1 cellular context compared by ENCODE assay signal in the genomic region with DNA sequence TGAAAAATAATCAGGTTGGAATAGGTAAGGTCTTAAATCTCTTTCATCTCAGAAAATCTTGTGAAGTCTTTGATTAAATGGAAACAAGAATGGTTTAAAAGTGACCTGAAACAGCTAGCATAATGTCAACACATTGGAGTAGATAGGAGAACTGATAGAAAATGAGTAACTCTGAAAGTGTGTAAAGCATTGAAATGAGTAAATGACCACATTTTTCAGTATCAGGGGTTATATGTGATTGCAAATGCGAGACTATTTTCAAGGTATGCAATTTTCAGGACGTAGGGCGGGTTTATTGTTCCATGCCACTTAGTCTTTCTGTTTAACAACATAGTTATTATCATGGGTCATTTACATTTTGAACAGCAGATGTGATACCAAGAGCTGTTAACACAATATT.
TF ChIP-seq lines count a peak whose summit lies in the region.

No MANE protein-coding gene starts in this region.

TF ChIP-seq in GM12878, 131 proteins besides CTCF, POLR2A, EP300 and RAD21 (continued from another document and continues in another):
- TF ChIP-seq, protein P1, sequence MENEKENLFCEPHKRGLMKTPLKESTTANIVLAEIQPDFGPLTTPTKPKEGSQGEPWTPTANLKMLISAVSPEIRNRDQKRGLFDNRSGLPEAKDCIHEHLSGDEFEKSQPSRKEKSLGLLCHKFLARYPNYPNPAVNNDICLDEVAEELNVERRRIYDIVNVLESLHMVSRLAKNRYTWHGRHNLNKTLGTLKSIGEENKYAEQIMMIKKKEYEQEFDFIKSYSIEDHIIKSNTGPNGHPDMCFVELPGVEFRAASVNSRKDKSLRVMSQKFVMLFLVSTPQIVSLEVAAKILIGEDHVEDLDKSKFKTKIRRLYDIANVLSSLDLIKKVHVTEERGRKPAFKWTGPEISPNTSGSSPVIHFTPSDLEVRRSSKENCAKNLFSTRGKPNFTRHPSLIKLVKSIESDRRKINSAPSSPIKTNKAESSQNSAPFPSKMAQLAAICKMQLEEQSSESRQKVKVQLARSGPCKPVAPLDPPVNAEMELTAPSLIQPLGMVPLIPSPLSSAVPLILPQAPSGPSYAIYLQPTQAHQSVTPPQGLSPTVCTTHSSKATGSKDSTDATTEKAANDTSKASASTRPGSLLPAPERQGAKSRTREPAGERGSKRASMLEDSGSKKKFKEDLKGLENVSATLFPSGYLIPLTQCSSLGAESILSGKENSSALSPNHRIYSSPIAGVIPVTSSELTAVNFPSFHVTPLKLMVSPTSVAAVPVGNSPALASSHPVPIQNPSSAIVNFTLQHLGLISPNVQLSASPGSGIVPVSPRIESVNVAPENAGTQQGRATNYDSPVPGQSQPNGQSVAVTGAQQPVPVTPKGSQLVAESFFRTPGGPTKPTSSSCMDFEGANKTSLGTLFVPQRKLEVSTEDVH (IDR thresholded peaks at IDR 0.05; ENCODE audit: low read depth, partially characterized antibody) = no peak
- TF ChIP-seq RCOR1 (conservative IDR thresholded peaks at IDR 0.05; ENCODE audit: low read depth, low read length) (no peak), FOXM1 (IDR thresholded peaks at IDR 0.05; ENCODE audit: low read depth, low read length) (peak; percentile 73; the same call in 1 of the 2 replicates), POLR2AphosphoS5 (IDR thresholded peaks at IDR 0.05; ENCODE audit: low read length) (no peak), FOS (IDR thresholded peaks at IDR 0.05; ENCODE audit: borderline replicate concordance, extremely low read depth, insufficient read length) (no peak), CHD2 (IDR thresholded peaks at IDR 0.05; ENCODE audit: borderline replicate concordance, low read depth, low read length) (no peak), PML (IDR thresholded peaks at IDR 0.05; ENCODE audit: low read length) (no peak), PAX5 (IDR thresholded peaks at IDR 0.05; ENCODE audit: borderline replicate concordance, low read depth, low read length) (no peak), TCF12 (IDR thresholded peaks at IDR 0.05; ENCODE audit: low read depth, low read length) (no peak), SMAD5 (IDR thresholded peaks at IDR 0.05; ENCODE audit: low read depth) (no peak), TBL1XR1 (IDR thresholded peaks at IDR 0.05; ENCODE audit: low read depth, low read length) (no peak), NR2C2 (IDR thresholded peaks at IDR 0.05; ENCODE audit: borderline replicate concordance, control insufficient read depth, insufficient read length, low read depth) (no peak), NR2F1 (conservative IDR thresholded peaks at IDR 0.05) (no peak), ZNF207 (IDR thresholded peaks at IDR 0.05; ENCODE audit: borderline replicate concordance) (no peak), SMAD1 (IDR thresholded peaks at IDR 0.05; ENCODE audit: low read depth, partially characterized antibody) (no peak), ATF7 (IDR thresholded peaks at IDR 0.05; ENCODE audit: low read depth) (no peak), RB1 (IDR thresholded peaks at IDR 0.05; ENCODE audit: borderline replicate concordance) (no peak), BMI1 (IDR thresholded peaks at IDR 0.05; ENCODE audit: borderline replicate concordance) (no peak), IKZF2 (IDR thresholded peaks at IDR 0.05) (peak in 1 of 2 experiments; percentile 17; a peak in 1 of 4 replicates), CHD1 (IDR thresholded peaks at IDR 0.05; ENCODE audit: low read depth, low read length) (no peak), TCF3 (IDR thresholded peaks at IDR 0.05; ENCODE audit: borderline replicate concordance, insufficient read depth, low read depth, low read length) (no peak), SMC3 (IDR thresholded peaks at IDR 0.05; ENCODE audit: borderline replicate concordance, low read length) (no peak), TARDBP (IDR thresholded peaks at IDR 0.05; ENCODE audit: borderline replicate concordance) (no peak), BCL11A (IDR thresholded peaks at IDR 0.05; ENCODE audit: low read depth, low read length) (peak; percentile 58; the same call in 1 of the 2 replicates), SREBF2 (IDR thresholded peaks at IDR 0.05; ENCODE audit: low read length) (no peak), ZNF274 (IDR thresholded peaks at IDR 0.05; ENCODE audit: insufficient read depth, insufficient read length) (no peak), MTA2 (IDR thresholded peaks at IDR 0.05; ENCODE audit: low read depth) (no peak), TCF7 (IDR thresholded peaks at IDR 0.05; ENCODE audit: borderline replicate concordance) (0 out of 2 replicates have a peak, but pooled peaks have one; percentile 27), HDGF (IDR thresholded peaks at IDR 0.05) (no peak), SMARCA5 (IDR thresholded peaks at IDR 0.05) (no peak), CBX3 (IDR thresholded peaks at IDR 0.05; ENCODE audit: borderline replicate concordance, low read depth) (no peak), SRF (IDR thresholded peaks at IDR 0.05; ENCODE audit: low read depth in 2 of 2, low read length in 2 of 2) (no peak)
- TF ChIP-seq, protein P2, sequence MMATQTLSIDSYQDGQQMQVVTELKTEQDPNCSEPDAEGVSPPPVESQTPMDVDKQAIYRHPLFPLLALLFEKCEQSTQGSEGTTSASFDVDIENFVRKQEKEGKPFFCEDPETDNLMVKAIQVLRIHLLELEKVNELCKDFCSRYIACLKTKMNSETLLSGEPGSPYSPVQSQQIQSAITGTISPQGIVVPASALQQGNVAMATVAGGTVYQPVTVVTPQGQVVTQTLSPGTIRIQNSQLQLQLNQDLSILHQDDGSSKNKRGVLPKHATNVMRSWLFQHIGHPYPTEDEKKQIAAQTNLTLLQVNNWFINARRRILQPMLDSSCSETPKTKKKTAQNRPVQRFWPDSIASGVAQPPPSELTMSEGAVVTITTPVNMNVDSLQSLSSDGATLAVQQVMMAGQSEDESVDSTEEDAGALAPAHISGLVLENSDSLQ (IDR thresholded peaks at IDR 0.05) = no peak
- TF ChIP-seq, protein P3, sequence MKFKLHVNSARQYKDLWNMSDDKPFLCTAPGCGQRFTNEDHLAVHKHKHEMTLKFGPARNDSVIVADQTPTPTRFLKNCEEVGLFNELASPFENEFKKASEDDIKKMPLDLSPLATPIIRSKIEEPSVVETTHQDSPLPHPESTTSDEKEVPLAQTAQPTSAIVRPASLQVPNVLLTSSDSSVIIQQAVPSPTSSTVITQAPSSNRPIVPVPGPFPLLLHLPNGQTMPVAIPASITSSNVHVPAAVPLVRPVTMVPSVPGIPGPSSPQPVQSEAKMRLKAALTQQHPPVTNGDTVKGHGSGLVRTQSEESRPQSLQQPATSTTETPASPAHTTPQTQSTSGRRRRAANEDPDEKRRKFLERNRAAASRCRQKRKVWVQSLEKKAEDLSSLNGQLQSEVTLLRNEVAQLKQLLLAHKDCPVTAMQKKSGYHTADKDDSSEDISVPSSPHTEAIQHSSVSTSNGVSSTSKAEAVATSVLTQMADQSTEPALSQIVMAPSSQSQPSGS (IDR thresholded peaks at IDR 0.05; ENCODE audit: low read length) = peak; percentile 65; the same call in 1 of the 2 replicates
- TF ChIP-seq, protein P4, sequence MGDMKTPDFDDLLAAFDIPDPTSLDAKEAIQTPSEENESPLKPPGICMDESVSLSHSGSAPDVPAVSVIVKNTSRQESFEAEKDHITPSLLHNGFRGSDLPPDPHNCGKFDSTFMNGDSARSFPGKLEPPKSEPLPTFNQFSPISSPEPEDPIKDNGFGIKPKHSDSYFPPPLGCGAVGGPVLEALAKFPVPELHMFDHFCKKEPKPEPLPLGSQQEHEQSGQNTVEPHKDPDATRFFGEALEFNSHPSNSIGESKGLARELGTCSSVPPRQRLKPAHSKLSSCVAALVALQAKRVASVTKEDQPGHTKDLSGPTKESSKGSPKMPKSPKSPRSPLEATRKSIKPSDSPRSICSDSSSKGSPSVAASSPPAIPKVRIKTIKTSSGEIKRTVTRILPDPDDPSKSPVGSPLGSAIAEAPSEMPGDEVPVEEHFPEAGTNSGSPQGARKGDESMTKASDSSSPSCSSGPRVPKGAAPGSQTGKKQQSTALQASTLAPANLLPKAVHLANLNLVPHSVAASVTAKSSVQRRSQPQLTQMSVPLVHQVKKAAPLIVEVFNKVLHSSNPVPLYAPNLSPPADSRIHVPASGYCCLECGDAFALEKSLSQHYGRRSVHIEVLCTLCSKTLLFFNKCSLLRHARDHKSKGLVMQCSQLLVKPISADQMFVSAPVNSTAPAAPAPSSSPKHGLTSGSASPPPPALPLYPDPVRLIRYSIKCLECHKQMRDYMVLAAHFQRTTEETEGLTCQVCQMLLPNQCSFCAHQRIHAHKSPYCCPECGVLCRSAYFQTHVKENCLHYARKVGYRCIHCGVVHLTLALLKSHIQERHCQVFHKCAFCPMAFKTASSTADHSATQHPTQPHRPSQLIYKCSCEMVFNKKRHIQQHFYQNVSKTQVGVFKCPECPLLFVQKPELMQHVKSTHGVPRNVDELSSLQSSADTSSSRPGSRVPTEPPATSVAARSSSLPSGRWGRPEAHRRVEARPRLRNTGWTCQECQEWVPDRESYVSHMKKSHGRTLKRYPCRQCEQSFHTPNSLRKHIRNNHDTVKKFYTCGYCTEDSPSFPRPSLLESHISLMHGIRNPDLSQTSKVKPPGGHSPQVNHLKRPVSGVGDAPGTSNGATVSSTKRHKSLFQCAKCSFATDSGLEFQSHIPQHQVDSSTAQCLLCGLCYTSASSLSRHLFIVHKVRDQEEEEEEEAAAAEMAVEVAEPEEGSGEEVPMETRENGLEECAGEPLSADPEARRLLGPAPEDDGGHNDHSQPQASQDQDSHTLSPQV (IDR thresholded peaks at IDR 0.05) = no peak
- TF ChIP-seq, protein P5, sequence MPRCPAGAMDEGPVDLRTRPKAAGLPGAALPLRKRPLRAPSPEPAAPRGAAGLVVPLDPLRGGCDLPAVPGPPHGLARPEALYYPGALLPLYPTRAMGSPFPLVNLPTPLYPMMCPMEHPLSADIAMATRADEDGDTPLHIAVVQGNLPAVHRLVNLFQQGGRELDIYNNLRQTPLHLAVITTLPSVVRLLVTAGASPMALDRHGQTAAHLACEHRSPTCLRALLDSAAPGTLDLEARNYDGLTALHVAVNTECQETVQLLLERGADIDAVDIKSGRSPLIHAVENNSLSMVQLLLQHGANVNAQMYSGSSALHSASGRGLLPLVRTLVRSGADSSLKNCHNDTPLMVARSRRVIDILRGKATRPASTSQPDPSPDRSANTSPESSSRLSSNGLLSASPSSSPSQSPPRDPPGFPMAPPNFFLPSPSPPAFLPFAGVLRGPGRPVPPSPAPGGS (IDR thresholded peaks at IDR 0.05; ENCODE audit: borderline replicate concordance, insufficient read depth, low read depth, low read length, poor library complexity, severe bottlenecking) = peak; percentile 21
- TF ChIP-seq, protein P6, sequence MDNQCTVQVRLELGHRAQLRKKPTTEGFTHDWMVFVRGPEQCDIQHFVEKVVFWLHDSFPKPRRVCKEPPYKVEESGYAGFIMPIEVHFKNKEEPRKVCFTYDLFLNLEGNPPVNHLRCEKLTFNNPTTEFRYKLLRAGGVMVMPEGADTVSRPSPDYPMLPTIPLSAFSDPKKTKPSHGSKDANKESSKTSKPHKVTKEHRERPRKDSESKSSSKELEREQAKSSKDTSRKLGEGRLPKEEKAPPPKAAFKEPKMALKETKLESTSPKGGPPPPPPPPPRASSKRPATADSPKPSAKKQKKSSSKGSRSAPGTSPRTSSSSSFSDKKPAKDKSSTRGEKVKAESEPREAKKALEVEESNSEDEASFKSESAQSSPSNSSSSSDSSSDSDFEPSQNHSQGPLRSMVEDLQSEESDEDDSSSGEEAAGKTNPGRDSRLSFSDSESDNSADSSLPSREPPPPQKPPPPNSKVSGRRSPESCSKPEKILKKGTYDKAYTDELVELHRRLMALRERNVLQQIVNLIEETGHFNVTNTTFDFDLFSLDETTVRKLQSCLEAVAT (IDR thresholded peaks at IDR 0.05) = no peak
- TF ChIP-seq, protein P7, sequence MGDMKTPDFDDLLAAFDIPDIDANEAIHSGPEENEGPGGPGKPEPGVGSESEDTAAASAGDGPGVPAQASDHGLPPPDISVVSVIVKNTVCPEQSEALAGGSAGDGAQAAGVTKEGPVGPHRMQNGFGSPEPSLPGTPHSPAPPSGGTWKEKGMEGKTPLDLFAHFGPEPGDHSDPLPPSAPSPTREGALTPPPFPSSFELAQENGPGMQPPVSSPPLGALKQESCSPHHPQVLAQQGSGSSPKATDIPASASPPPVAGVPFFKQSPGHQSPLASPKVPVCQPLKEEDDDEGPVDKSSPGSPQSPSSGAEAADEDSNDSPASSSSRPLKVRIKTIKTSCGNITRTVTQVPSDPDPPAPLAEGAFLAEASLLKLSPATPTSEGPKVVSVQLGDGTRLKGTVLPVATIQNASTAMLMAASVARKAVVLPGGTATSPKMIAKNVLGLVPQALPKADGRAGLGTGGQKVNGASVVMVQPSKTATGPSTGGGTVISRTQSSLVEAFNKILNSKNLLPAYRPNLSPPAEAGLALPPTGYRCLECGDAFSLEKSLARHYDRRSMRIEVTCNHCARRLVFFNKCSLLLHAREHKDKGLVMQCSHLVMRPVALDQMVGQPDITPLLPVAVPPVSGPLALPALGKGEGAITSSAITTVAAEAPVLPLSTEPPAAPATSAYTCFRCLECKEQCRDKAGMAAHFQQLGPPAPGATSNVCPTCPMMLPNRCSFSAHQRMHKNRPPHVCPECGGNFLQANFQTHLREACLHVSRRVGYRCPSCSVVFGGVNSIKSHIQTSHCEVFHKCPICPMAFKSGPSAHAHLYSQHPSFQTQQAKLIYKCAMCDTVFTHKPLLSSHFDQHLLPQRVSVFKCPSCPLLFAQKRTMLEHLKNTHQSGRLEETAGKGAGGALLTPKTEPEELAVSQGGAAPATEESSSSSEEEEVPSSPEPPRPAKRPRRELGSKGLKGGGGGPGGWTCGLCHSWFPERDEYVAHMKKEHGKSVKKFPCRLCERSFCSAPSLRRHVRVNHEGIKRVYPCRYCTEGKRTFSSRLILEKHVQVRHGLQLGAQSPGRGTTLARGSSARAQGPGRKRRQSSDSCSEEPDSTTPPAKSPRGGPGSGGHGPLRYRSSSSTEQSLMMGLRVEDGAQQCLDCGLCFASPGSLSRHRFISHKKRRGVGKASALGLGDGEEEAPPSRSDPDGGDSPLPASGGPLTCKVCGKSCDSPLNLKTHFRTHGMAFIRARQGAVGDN (IDR thresholded peaks at IDR 0.05) = no peak
- TF ChIP-seq, protein P8, sequence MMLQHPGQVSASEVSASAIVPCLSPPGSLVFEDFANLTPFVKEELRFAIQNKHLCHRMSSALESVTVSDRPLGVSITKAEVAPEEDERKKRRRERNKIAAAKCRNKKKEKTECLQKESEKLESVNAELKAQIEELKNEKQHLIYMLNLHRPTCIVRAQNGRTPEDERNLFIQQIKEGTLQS (IDR thresholded peaks at IDR 0.05; ENCODE audit: borderline replicate concordance, extremely low read depth, low read depth, low read length) = no peak
- TF ChIP-seq, protein P9, sequence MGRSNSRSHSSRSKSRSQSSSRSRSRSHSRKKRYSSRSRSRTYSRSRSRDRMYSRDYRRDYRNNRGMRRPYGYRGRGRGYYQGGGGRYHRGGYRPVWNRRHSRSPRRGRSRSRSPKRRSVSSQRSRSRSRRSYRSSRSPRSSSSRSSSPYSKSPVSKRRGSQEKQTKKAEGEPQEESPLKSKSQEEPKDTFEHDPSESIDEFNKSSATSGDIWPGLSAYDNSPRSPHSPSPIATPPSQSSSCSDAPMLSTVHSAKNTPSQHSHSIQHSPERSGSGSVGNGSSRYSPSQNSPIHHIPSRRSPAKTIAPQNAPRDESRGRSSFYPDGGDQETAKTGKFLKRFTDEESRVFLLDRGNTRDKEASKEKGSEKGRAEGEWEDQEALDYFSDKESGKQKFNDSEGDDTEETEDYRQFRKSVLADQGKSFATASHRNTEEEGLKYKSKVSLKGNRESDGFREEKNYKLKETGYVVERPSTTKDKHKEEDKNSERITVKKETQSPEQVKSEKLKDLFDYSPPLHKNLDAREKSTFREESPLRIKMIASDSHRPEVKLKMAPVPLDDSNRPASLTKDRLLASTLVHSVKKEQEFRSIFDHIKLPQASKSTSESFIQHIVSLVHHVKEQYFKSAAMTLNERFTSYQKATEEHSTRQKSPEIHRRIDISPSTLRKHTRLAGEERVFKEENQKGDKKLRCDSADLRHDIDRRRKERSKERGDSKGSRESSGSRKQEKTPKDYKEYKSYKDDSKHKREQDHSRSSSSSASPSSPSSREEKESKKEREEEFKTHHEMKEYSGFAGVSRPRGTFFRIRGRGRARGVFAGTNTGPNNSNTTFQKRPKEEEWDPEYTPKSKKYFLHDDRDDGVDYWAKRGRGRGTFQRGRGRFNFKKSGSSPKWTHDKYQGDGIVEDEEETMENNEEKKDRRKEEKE (IDR thresholded peaks at IDR 0.05) = no peak
